In the genomic region with DNA sequence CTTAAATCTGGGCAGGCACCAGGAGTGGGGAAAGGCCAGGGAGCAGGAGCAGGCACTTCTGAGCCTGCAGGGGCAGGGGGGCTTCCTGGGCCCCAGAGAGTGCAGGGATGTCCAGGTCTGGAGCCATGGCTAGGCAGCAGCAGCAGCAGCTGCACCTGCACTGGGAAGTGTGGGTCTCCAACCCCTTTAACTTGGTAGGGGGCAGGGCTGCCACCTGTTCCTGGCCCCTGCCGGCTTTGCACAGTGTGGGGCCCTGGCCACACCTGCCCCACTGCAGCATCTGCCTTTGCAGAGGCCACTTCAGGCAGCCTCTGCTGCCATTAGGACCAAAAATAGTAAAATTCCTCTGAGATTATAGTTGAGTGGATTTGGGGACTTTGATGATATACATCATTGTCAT, we compare ENCODE assay signal across 12 cellular contexts.
"Had no signal": no experiment of that assay in that cellular context is flagged by ENCODE, and none has a peak within 500 bp of the region (broad histone marks: within the 10 kb centered on the region; RNA-seq: fewer than 3 reads in every experiment).

No MANE protein-coding gene starts in this region.

- DNase-seq: activated naive CD4-positive, alpha-beta T cell treated with anti-CD3 and anti-CD28 coated beads, Interleukin-2, amount 50 U/mL, for 16 hours; activated T-cell treated with anti-CD3 and anti-CD28 coated beads, Interleukin-2, amount 50 U/mL, for 1 hour; adrenal gland; foreskin keratinocyte; head of caudate nucleus; left ventricle myocardium superior; mesendoderm; stimulated activated CD4-positive, alpha-beta T cell treated with anti-CD3 and anti-CD28 coated beads, Interleukin-2, amount 100 ng/mL, for 48 hours; stomach had no signal

- H3K4me3 ChIP-seq: adrenal gland, pancreas, stomach, thoracic aorta had no signal

- H3K9me3 Mint-ChIP-seq: neural crest cell had no signal

- H3K9me3 ChIP-seq: adrenal gland, pancreas, stomach, thoracic aorta had no signal

- ATAC-seq: foreskin keratinocyte, pancreas had no signal

- H3K27me3 ChIP-seq: adrenal gland, foreskin keratinocyte, pancreas, stomach had no signal

- H3K36me3 ChIP-seq: adrenal gland, pancreas, thoracic aorta had no signal

- H3K4me3 Mint-ChIP-seq: neural crest cell had no signal

- H3K27ac ChIP-seq: adrenal gland, foreskin keratinocyte, pancreas, stomach, thoracic aorta had no signal

- H3K4me1 Mint-ChIP-seq: neural crest cell had no signal
